ENCODE assay signal across 12 cellular contexts in the genomic region with DNA sequence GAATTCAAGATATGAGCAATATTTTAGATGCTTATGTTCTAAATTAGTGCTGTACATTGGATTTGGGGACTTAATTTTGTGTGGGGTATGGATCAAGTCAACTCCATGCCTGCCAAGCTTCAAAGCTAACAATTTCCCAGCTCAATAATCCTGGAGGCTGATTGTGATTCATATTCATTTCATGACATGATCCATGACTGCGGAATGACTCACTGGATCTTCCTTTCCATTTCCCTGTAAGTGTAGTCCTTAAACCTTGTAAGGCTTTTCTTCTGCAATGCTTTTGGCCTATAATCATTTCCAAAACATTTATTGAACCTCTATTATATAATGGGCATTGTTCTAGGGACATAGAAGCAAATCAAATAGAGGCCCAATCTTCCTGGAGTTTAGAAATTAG. TPM values are rescaled to one million over a fixed set of nuclear protein-coding genes. Genes with fewer than 3 reads are reported as not detected.
A peak's percentile ranks its signal among the peaks of the same experiment; 100 is the strongest.
DNase-seq lines count a peak whose midpoint lies in the region; ATAC-seq and TF ChIP-seq lines count a peak whose summit lies in the region.
"Had no signal": no experiment of that assay in that cellular context is flagged by ENCODE, and none has a peak within 500 bp of the region (broad histone marks: within the 10 kb centered on the region; RNA-seq: fewer than 3 reads in every experiment).

No MANE protein-coding gene starts in this region.

- H3K9me2 ChIP-seq in SK-N-SH: no peaks in the 10 kb centered on the region

- no peak overlapping the region for H3K4me3 ChIP-seq in SK-N-SH (ENCODE audit: low read depth in 2 of 2, low read length in 1 of 2)
- no peak overlapping the region for H3K4me3 ChIP-seq in skeletal muscle cell (ENCODE audit: low read depth, low read length)

- peak overlapping the region; percentile 43 to 96; a peak in 3 of 4 replicates for H3K27ac ChIP-seq in SK-N-SH (ENCODE audit: low read depth in 2 of 2, low read length in 1 of 2)

- CTCF ChIA-PET in SK-N-SH (lab: Yijun Ruan, JAX): no interaction called here

- DNase-seq in GM03348 (ENCODE audit: low spot score) (peak; percentile 81), SK-N-SH (peak; percentile 0), fibroblast of peridontal ligament (ENCODE audit: extremely low read depth) (peak; percentile 94), skeletal muscle cell (ENCODE audit: low read depth) (peak; percentile 80), T1000 (lab: John Stamatoyannopoulos, UW) (no peak), GM20000 (ENCODE audit: low spot score) (no peak)
- DNase-seq: activated CD8-positive, alpha-beta T cell treated with anti-CD3 and anti-CD28 coated beads, Interleukin-2, amount 10 ng/mL, durations not matched to agents 7 days and 5 days; DMS79 treated with DMSO at 0.1 percent for 48 hours; NCI-H1417 treated with DMSO at 0.1 percent for 48 hours; stimulated activated naive B cell treated with anti-CD40 and anti-IgM and Interleukin-4, amounts not matched to agents 10 μg/mL and 1 μg/mL and 100 μg/mL, for 72 hours had no signal

- H3K36me3 ChIP-seq in SK-N-SH (replicated peaks in 1 of 2; ENCODE audit: control insufficient read depth in 1 of 2, insufficient read depth in 2 of 2, low read length in 1 of 2): no peaks in the 10 kb centered on the region

- no peaks in the 10 kb centered on the region for H4K20me1 ChIP-seq in SK-N-SH (ENCODE audit: insufficient read depth)

- ATAC-seq in HG02884 (IDR thresholded peaks at IDR 0.05; ENCODE audit: unreplicated experiment): no peak
- ATAC-seq in GM19328 (IDR thresholded peaks at IDR 0.05; ENCODE audit: unreplicated experiment): no peak
- ATAC-seq: activated CD8-positive, alpha-beta T cell treated with anti-CD3 and anti-CD28 coated beads, Interleukin-2, amount 10 ng/mL, durations not matched to agents 7 days and 5 days; stimulated activated naive B cell treated with anti-CD40 and anti-IgM and Interleukin-4, amounts not matched to agents 10 μg/mL and 1 μg/mL and 100 μg/mL, for 72 hours had no signal

- TF ChIP-seq EP300 in SK-N-SH (IDR thresholded peaks at IDR 0.05; ENCODE audit: borderline replicate concordance in 1 of 2, low read depth in 1 of 2, low read length in 1 of 2): peak in 1 of 2 experiments; percentile 78; a peak in 2 of 4 replicates

- no peaks in the 10 kb centered on the region for H3K79me2 ChIP-seq in SK-N-SH (ENCODE audit: insufficient read depth)

- TF ChIP-seq CTCF in SK-N-SH (IDR thresholded peaks at IDR 0.05): no peak
- no peak for TF ChIP-seq CTCF in GM20000 (IDR thresholded peaks at IDR 0.05; ENCODE audit: extremely low read depth, missing control alignments)

- no peak for TF ChIP-seq RAD21 in SK-N-SH (IDR thresholded peaks at IDR 0.05; ENCODE audit: low read length)

- H3K9me3 ChIP-seq in SK-N-SH: no peaks in the 10 kb centered on the region

- POLR2A ChIA-PET in SK-N-SH (lab: Yijun Ruan, JAX): no interaction called here

- 8% methylated on average over 1 of the region's 1 CpG for WGBS in SK-N-SH (ENCODE audit: low lambda C conversion rate)

- H3K4me2 ChIP-seq in SK-N-SH: peak overlapping the region; percentile 18; the same call in 1 of the 2 replicates

- H2AFZ ChIP-seq in SK-N-SH (ENCODE audit: low read depth): no peak overlapping the region

- peaks cover 21% of the 10 kb centered on the region for H3F3A ChIP-seq in SK-N-SH (replicated peaks; ENCODE audit: insufficient read depth)

- H3K27me3 ChIP-seq in SK-N-SH (ENCODE audit: insufficient read depth): no peaks in the 10 kb centered on the region

- peaks cover 0 to 7% of the 10 kb centered on the region in 2 experiments; a peak in 1 of 4 replicates for H3K4me1 ChIP-seq in SK-N-SH (ENCODE audit: control insufficient read depth in 1 of 2, insufficient read depth in 2 of 2, low read depth in 1 of 2, low read length in 1 of 2)

- H3K9ac ChIP-seq in SK-N-SH: peak overlapping the region; percentile 33; the same call in 1 of the 2 replicates

TF ChIP-seq in SK-N-SH, 30 proteins besides CTCF, POLR2A, EP300 and RAD21 (continues in another document):
- TF ChIP-seq FOXM1 (IDR thresholded peaks at IDR 0.05; ENCODE audit: low read depth) (no peak), SIN3A (IDR thresholded peaks at IDR 0.05; ENCODE audit: borderline replicate concordance, low read depth, low read length) (no peak), TEAD4 (IDR thresholded peaks at IDR 0.05; ENCODE audit: borderline replicate concordance, insufficient read depth) (peak; percentile 52; the same call in 1 of the 2 replicates), EZH2phosphoT487 (IDR thresholded peaks at IDR 0.05; ENCODE audit: borderline replicate concordance, low read depth) (no peak), RFX5 (IDR thresholded peaks at IDR 0.05; ENCODE audit: low read length) (no peak), NFIC (IDR thresholded peaks at IDR 0.05; ENCODE audit: borderline replicate concordance) (peak; percentile 64), TAF1 (IDR thresholded peaks at IDR 0.05; ENCODE audit: borderline replicate concordance, low read depth, low read length) (no peak), MEF2A (IDR thresholded peaks at IDR 0.05; ENCODE audit: borderline replicate concordance, low read depth) (peak; percentile 33; the same call in 1 of the 2 replicates), USF1 (IDR thresholded peaks at IDR 0.05; ENCODE audit: borderline replicate concordance, low read depth) (no peak), USF2 (IDR thresholded peaks at IDR 0.05; ENCODE audit: borderline replicate concordance, low read depth, low read length) (no peak), JUND (IDR thresholded peaks at IDR 0.05) (peak; percentile 99), ELF1 (IDR thresholded peaks at IDR 0.05) (no peak; the same call in 1 of the 2 replicates), RXRA (IDR thresholded peaks at IDR 0.05; ENCODE audit: borderline replicate concordance, low read depth) (0 out of 2 replicates have a peak, but pooled peaks have one; percentile 22), MXI1 (IDR thresholded peaks at IDR 0.05; ENCODE audit: low read depth, low read length) (no peak), POLR2AphosphoS5 (IDR thresholded peaks at IDR 0.05; ENCODE audit: low read depth, low read length) (peak; percentile 73; the same call in 1 of the 2 replicates), FOXJ3 (CRISPR knock-in tag; IDR thresholded peaks at IDR 0.05) (no peak), YY1 (IDR thresholded peaks at IDR 0.05; ENCODE audit: low read depth) (no peak), CHD2 (IDR thresholded peaks at IDR 0.05; ENCODE audit: low read length, partially characterized antibody) (no peak), FOSL2 (IDR thresholded peaks at IDR 0.05; ENCODE audit: borderline replicate concordance, low read depth) (peak; percentile 99), SMC3 (IDR thresholded peaks at IDR 0.05; ENCODE audit: low read depth, low read length) (no peak), NRF1 (IDR thresholded peaks at IDR 0.05; ENCODE audit: low read depth, low read length) (no peak), GABPA (IDR thresholded peaks at IDR 0.05; ENCODE audit: low read depth) (no peak)
- TF ChIP-seq, protein P1, sequence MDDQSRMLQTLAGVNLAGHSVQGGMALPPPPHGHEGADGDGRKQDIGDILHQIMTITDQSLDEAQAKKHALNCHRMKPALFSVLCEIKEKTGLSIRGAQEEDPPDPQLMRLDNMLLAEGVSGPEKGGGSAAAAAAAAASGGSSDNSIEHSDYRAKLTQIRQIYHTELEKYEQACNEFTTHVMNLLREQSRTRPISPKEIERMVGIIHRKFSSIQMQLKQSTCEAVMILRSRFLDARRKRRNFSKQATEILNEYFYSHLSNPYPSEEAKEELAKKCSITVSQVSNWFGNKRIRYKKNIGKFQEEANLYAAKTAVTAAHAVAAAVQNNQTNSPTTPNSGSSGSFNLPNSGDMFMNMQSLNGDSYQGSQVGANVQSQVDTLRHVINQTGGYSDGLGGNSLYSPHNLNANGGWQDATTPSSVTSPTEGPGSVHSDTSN (IDR thresholded peaks at IDR 0.05): peak; percentile 96
- TF ChIP-seq, protein P2, sequence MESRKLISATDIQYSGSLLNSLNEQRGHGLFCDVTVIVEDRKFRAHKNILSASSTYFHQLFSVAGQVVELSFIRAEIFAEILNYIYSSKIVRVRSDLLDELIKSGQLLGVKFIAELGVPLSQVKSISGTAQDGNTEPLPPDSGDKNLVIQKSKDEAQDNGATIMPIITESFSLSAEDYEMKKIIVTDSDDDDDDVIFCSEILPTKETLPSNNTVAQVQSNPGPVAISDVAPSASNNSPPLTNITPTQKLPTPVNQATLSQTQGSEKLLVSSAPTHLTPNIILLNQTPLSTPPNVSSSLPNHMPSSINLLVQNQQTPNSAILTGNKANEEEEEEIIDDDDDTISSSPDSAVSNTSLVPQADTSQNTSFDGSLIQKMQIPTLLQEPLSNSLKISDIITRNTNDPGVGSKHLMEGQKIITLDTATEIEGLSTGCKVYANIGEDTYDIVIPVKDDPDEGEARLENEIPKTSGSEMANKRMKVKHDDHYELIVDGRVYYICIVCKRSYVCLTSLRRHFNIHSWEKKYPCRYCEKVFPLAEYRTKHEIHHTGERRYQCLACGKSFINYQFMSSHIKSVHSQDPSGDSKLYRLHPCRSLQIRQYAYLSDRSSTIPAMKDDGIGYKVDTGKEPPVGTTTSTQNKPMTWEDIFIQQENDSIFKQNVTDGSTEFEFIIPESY (IDR thresholded peaks at IDR 0.05; ENCODE audit: borderline replicate concordance, low read depth): 0 out of 2 replicates have a peak, but pooled peaks have one; percentile 17

RNA-seq across cellular contexts. Expression of gene CCN2, which starts 44.8 kb away (rescaled TPM):
- polyA plus RNA-seq in SK-N-SH (2012; rRNA removed): 486 and 709 TPM in 2 replicates
- polyA plus RNA-seq in SK-N-SH (2012; cell fraction: cytosol; rRNA removed): 749 and 798 TPM in 2 replicates
- 877 and 1,310 TPM in 2 replicates for polyA plus RNA-seq in SK-N-SH (2012; cell fraction: nucleus; rRNA removed)

Comparison
In these comparisons a context has a peak if more than half of its experiments do, and no peak if none do; other contexts are left out.
1. DNase-seq: peak in GM03348 (single experiment), SK-N-SH (single experiment), fibroblast of peridontal ligament (single experiment) and skeletal muscle cell (single experiment); none in T1000 (single experiment) and GM20000 (single experiment).